Comparison of ENCODE assay signal across 1 cellular context in genomic region chr9:131736440-131736839, GRCh38.
TF ChIP-seq lines count a peak whose summit lies in the region.

No MANE protein-coding gene starts in this region.

TF ChIP-seq in liver, 16 proteins besides CTCF, POLR2A, EP300 and RAD21 (continued from another document):
- TF ChIP-seq ATF3 (IDR thresholded peaks at IDR 0.05): no peak
- no peak for TF ChIP-seq YY1 (IDR thresholded peaks at IDR 0.05)
- TF ChIP-seq JUND (IDR thresholded peaks at IDR 0.05): no peak
